In the genomic region with DNA sequence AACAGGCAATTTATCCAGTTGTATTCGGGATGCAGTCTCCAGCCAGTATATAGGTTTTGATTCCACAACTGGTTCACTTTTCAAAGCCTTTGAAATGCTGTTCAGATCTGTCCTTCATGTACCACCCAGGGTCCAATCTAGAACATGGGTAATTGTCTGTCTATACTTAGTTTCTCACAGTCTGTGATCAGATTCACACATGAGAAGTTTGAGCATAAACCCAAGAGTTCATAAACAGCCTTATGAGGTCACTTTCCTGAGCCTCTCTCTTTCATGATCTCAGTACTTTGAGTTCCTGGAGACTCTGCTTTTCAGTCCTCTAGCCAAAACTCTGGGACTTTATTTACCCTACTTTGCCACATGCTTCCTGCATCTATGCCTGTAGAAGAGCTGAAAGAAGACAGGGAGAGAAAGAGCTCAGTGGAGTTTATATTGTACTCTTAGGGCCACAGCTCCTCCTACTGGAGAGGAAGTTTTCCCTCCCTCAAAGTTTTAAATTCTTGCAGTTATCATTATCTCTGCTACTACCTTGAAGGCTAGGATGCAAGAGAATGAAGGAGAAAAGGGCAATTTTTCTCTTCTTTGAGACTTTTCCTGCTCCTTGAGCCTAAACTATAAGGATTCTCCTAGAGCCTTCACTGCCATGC, we compare ENCODE assay signal across 9 cellular contexts.
DNase-seq lines count a peak whose midpoint lies in the region; ATAC-seq and TF ChIP-seq lines count a peak whose summit lies in the region.
"Had no signal": no experiment of that assay in that cellular context is flagged by ENCODE, and none has a peak within 500 bp of the region (broad histone marks: within the 10 kb centered on the region; RNA-seq: fewer than 3 reads in every experiment).

No MANE protein-coding gene starts in this region.

- no peak overlapping the region for H2BK120ac ChIP-seq in neuronal stem cell (ENCODE audit: low read depth, low read length)

- no TSS peak for BruUV-seq in Calu3 (replicated peaks; lab: Mats Ljungman, UMichigan)
- no TSS peak for BruUV-seq in Panc1 (replicated peaks; lab: Mats Ljungman, UMichigan)

- no peak overlapping the region for H4K8ac ChIP-seq in neuronal stem cell (ENCODE audit: low read depth, low read length)

- H3K9me3 ChIP-seq in Panc1 (ENCODE audit: control insufficient read depth, insufficient read depth, low read depth, low read length): no peaks in the 10 kb centered on the region
- peaks cover 0 to 4% of the 10 kb centered on the region in 2 donors for H3K9me3 ChIP-seq in neuronal stem cell (replicated peaks in 1 of 2; ENCODE audit: control insufficient read depth in 2 of 2, insufficient read depth in 1 of 2, low read depth in 1 of 2, low read length in 2 of 2)
- H3K9me3 ChIP-seq: SJSA1 had no signal

- no peak overlapping the region for H2BK15ac ChIP-seq in neuronal stem cell (ENCODE audit: low read length)

- H3K4ac ChIP-seq in neuronal stem cell (ENCODE audit: low read length): no peak overlapping the region

- no peak overlapping the region for H2AFZ ChIP-seq in neuronal stem cell (ENCODE audit: low read length)

- POLR2A ChIA-PET in Panc1 (lab: Charles Lee): no interaction called here

- H3K4me1 Mint-ChIP-seq in Calu3 (ENCODE audit: low read depth, unreplicated experiment): no peaks in the 10 kb centered on the region

- H3K14ac ChIP-seq in neuronal stem cell (ENCODE audit: low read length): no peak overlapping the region

- no peak overlapping the region for H4K91ac ChIP-seq in neuronal stem cell (ENCODE audit: low read depth, low read length, poor library complexity)

- no peak overlapping the region for H3K9ac ChIP-seq in neuronal stem cell (ENCODE audit: low read depth, low read length, poor library complexity)

- no peaks in the 10 kb centered on the region for H3K27me3 ChIP-seq in Panc1 (ENCODE audit: control insufficient read depth, insufficient read depth, low read length)
- no peaks in the 10 kb centered on the region for H3K27me3 ChIP-seq in neuronal stem cell (ENCODE audit: control insufficient read depth in 3 of 3, insufficient read depth in 3 of 3, low read depth in 1 of 3, low read length in 3 of 3)
- H3K27me3 ChIP-seq: SJSA1 had no signal

- ATAC-seq in Panc1 (peak; percentile 56; the same call in 1 of the 2 replicates), esophagus mucosa (peak; percentile 25), GM19455 (IDR thresholded peaks at IDR 0.05; ENCODE audit: unreplicated experiment) (no peak)

- H2AK5ac ChIP-seq in neuronal stem cell (ENCODE audit: low read depth, low read length): no peak overlapping the region

- CTCF ChIA-PET in Calu3 (lab: Charles Lee) (interaction anchor here (0.7 to 1.3 kb wide), 12 partner anchors 22 to 739 kb away, joined by 3 to 35 read pairs (median 4); a partner anchor contains a TSS), Panc1 (lab: Charles Lee) (interaction anchor here (0.6 kb wide), 1 partner anchor 707 kb away, joined by 3 read pairs; no protein-coding TSS in a partner anchor)

- no CpG with 5 or more reads among the region's 1 CpG for WGBS in neuronal stem cell (ENCODE audit: extremely low coverage in 2 of 2, insufficient read length in 2 of 2, insufficient replicate concordance in 1 of 2), 2 donors

- no peak overlapping the region for H3K27ac Mint-ChIP-seq in Calu3 (ENCODE audit: unreplicated experiment)

- no peak overlapping the region for H2BK12ac ChIP-seq in neuronal stem cell (ENCODE audit: low read length)

- H3K36me3 Mint-ChIP-seq in Calu3 (ENCODE audit: insufficient read depth, unreplicated experiment): no peaks in the 10 kb centered on the region

- H3K36me3 ChIP-seq in Panc1 (ENCODE audit: control insufficient read depth, insufficient read depth, low read length) (no peaks in the 10 kb centered on the region), neuronal stem cell (replicated peaks in 1 of 2; ENCODE audit: control insufficient read depth in 2 of 2, insufficient read depth in 2 of 2, low read length in 2 of 2) (no peaks in the 10 kb centered on the region)

- H3K4me3 ChIP-seq in Panc1 (ENCODE audit: low read depth in 2 of 2, low read length in 2 of 2) (no peak overlapping the region), neuronal stem cell (ENCODE audit: low read length in 2 of 2) (no peak overlapping the region)
- H3K4me3 ChIP-seq: SJSA1 had no signal

- H3K79me1 ChIP-seq in neuronal stem cell (ENCODE audit: low read depth, low read length): no peaks in the 10 kb centered on the region

- TF ChIP-seq CTCF in Calu3 (IDR thresholded peaks at IDR 0.05; ENCODE audit: unreplicated experiment) (peak; percentile 57), GM20000 (IDR thresholded peaks at IDR 0.05; ENCODE audit: extremely low read depth, missing control alignments) (peak; percentile 22), Panc1 (IDR thresholded peaks at IDR 0.05) (peak; percentile 66)

- H3K23ac ChIP-seq in neuronal stem cell (ENCODE audit: low read depth, low read length, poor library complexity): no peak overlapping the region

- H3K4me2 ChIP-seq in neuronal stem cell (ENCODE audit: insufficient read depth, low read length, poor library complexity, severe bottlenecking): no peak overlapping the region

- H3K4me1 ChIP-seq in Panc1 (ENCODE audit: control insufficient read depth, insufficient read depth, low read length) (no peaks in the 10 kb centered on the region; the same call in 1 of the 2 replicates), neuronal stem cell (ENCODE audit: control insufficient read depth in 2 of 2, insufficient read depth in 1 of 2, low read depth in 1 of 2, low read length in 2 of 2) (no peaks in the 10 kb centered on the region)
- H3K4me1 ChIP-seq: SJSA1 had no signal

- H3K27me3 Mint-ChIP-seq in Calu3 (ENCODE audit: unreplicated experiment): no peaks in the 10 kb centered on the region

- H3K18ac ChIP-seq in neuronal stem cell (ENCODE audit: low read length): no peak overlapping the region

- H3K4me3 Mint-ChIP-seq in Calu3 (ENCODE audit: low read depth, unreplicated experiment): no peak overlapping the region

- H3K27ac ChIP-seq in Panc1 (ENCODE audit: low read length): no peak overlapping the region
- H3K27ac ChIP-seq in neuronal stem cell (replicated peaks; ENCODE audit: low read length): no peak overlapping the region
- H3K27ac ChIP-seq: SJSA1 had no signal

- in situ Hi-C loops in Panc1 (cut with HindIII; ENCODE audit: low pct_unique_long_range_greater_than_20kb, low sequenced_read_pairs): no loop called here

- H2BK5ac ChIP-seq in neuronal stem cell (ENCODE audit: low read length): no peak overlapping the region

- H3K9me3 Mint-ChIP-seq in Calu3 (ENCODE audit: low read depth, unreplicated experiment): no peaks in the 10 kb centered on the region

- peak; percentile 37 for DNase-seq in Calu3
- DNase-seq in GM20000 (ENCODE audit: low spot score): no peak
- DNase-seq in Panc1 (ENCODE audit: low read depth, low spot score): peak; percentile 10
- DNase-seq in neuronal stem cell (ENCODE audit: low spot score): peak; percentile 17
- no peak for DNase-seq in NK-92 treated with Interleukin-12 subunit alpha and Interleukin-12 subunit beta, amount 100 ng/mL, for 24 hours (lab: John Stamatoyannopoulos, UW)
- no peak for DNase-seq in T1000 (lab: John Stamatoyannopoulos, UW)

- intact Hi-C loops in Calu3 (cut with micrococcal nuclease; ENCODE audit: unreplicated experiment): loop anchor here (1.0 to 5.0 kb wide), 3 partner anchors 459 to 739 kb away; a partner anchor contains a TSS
- intact Hi-C loops in Panc1 (cut with micrococcal nuclease; ENCODE audit: unreplicated experiment): no loop called here

Comparison
In these comparisons a context has a peak if more than half of its experiments do, and no peak if none do; other contexts are left out.
1. DNase-seq: peak in Calu3 (single experiment), Panc1 (single experiment) and neuronal stem cell (single experiment); none in GM20000 (single experiment), NK-92 treated with Interleukin-12 subunit alpha and Interleukin-12 subunit beta, amount 100 ng/mL, for 24 hours (single experiment) and T1000 (single experiment).
2. Peak in every context shown above with its lines, with median percentiles within 50 percentile points of each other: CTCF ChIP-seq.